ENCODE assay signal across 23 cellular contexts in genomic region chr9:93996863-93997262, GRCh38. TPM values are rescaled to one million over a fixed set of nuclear protein-coding genes. Genes with fewer than 3 reads are reported as not detected.
DNase-seq lines count a peak whose midpoint lies in the region; ATAC-seq and TF ChIP-seq lines count a peak whose summit lies in the region.
"Had no signal": no experiment of that assay in that cellular context is flagged by ENCODE, and none has a peak within 500 bp of the region (broad histone marks: within the 10 kb centered on the region; RNA-seq: fewer than 3 reads in every experiment).

No MANE protein-coding gene starts in this region.

- no peak overlapping the region for H3K27ac Mint-ChIP-seq in MCF 10A (ENCODE audit: low read depth, unreplicated experiment)
- H3K27ac Mint-ChIP-seq: activated naive CD8-positive, alpha-beta T cell treated with anti-CD3 and anti-CD28 coated beads, Interleukin-2, amount 50 U/mL, for 24 hours; T-cell had no signal

- POLR2A ChIA-PET in MCF 10A (lab: Yijun Ruan, JAX) (no interaction called here), RWPE1 (lab: Yijun Ruan, JAX; ENCODE audit: low non-redundant PET) (no interaction called here)

- H3K79me2 ChIP-seq in mammary epithelial cell (ENCODE audit: insufficient read depth, low read length): no peaks in the 10 kb centered on the region

- BruUV-seq in mammary epithelial cell (replicated peaks; lab: Mats Ljungman, UMichigan): no TSS peak
- BruUV-seq in MCF 10A (replicated peaks; lab: Mats Ljungman, UMichigan): no TSS peak

- H3K27me3 Mint-ChIP-seq in MCF 10A (ENCODE audit: insufficient read depth, unreplicated experiment): no peaks in the 10 kb centered on the region

- TF ChIP-seq CTCF in mammary epithelial cell (conservative IDR thresholded peaks at IDR 0.05 in 1 of 2, IDR thresholded peaks at IDR 0.05 in 1 of 2; ENCODE audit: extremely low read depth in 1 of 2, insufficient read depth in 1 of 2, low read depth in 1 of 2, low read length in 2 of 2): peak; percentile 17 to 37
- TF ChIP-seq CTCF in MCF 10A (IDR thresholded peaks at IDR 0.05; ENCODE audit: unreplicated experiment): no peak
- no peak for TF ChIP-seq CTCF in esophagus muscularis mucosa (IDR thresholded peaks at IDR 0.05)
- no peak; the same call in 1 of the 2 replicates for TF ChIP-seq CTCF in RWPE1 (conservative IDR thresholded peaks at IDR 0.05; ENCODE audit: low read depth)
- no peak for TF ChIP-seq CTCF in BE2C (IDR thresholded peaks at IDR 0.05; ENCODE audit: low read depth, low read length)

- no peak for TF ChIP-seq POLR2A in esophagus muscularis mucosa (IDR thresholded peaks at IDR 0.05; ENCODE audit: low read depth)

- no peak for TF ChIP-seq EP300 in esophagus muscularis mucosa (IDR thresholded peaks at IDR 0.05)

- dilution Hi-C loops in mammary epithelial cell (cut with HindIII; ENCODE audit: low sequenced_read_pairs): no loop called here

- in situ Hi-C loops in mammary epithelial cell (cut with MboI; ENCODE audit: low sequenced_read_pairs in 2 of 2): no loop called here

- H3K9ac ChIP-seq in mammary epithelial cell (ENCODE audit: insufficient read depth, low read length): no peak overlapping the region

- no peaks in the 10 kb centered on the region for H3K9me3 Mint-ChIP-seq in MCF 10A (ENCODE audit: unreplicated experiment)
- H3K9me3 Mint-ChIP-seq: activated naive CD8-positive, alpha-beta T cell treated with anti-CD3 and anti-CD28 coated beads, Interleukin-2, amount 50 U/mL, for 24 hours; T-cell had no signal

- H3K9me3 ChIP-seq in mammary epithelial cell (replicated peaks; ENCODE audit: insufficient read depth, low read length): no peaks in the 10 kb centered on the region
- no peaks in the 10 kb centered on the region for H3K9me3 ChIP-seq in esophagus muscularis mucosa
- H3K9me3 ChIP-seq in BE2C: no peaks in the 10 kb centered on the region
- H3K9me3 ChIP-seq: breast epithelium had no signal

- H3K36me3 Mint-ChIP-seq in MCF 10A (ENCODE audit: insufficient read depth, unreplicated experiment): no peaks in the 10 kb centered on the region
- H3K36me3 Mint-ChIP-seq: T-cell had no signal

- H4K20me1 ChIP-seq in mammary epithelial cell (ENCODE audit: insufficient read depth, low read length): no peaks in the 10 kb centered on the region

- H2AFZ ChIP-seq in mammary epithelial cell (ENCODE audit: low read depth, low read length): no peak overlapping the region

- H3K4me1 Mint-ChIP-seq in MCF 10A (ENCODE audit: insufficient read depth, unreplicated experiment): no peaks in the 10 kb centered on the region
- H3K4me1 Mint-ChIP-seq: activated naive CD8-positive, alpha-beta T cell treated with anti-CD3 and anti-CD28 coated beads, Interleukin-2, amount 50 U/mL, for 24 hours; T-cell had no signal

- no peaks in the 10 kb centered on the region for H3K4me1 ChIP-seq in mammary epithelial cell (ENCODE audit: insufficient read depth, low read length)
- H3K4me1 ChIP-seq in esophagus muscularis mucosa: no peaks in the 10 kb centered on the region
- no peaks in the 10 kb centered on the region for H3K4me1 ChIP-seq in BE2C
- H3K4me1 ChIP-seq: breast epithelium, spleen had no signal

- no peak for ATAC-seq in HG02759 (IDR thresholded peaks at IDR 0.05; ENCODE audit: unreplicated experiment)
- no peak for ATAC-seq in GM18502 (IDR thresholded peaks at IDR 0.05; ENCODE audit: poor library complexity, unreplicated experiment)
- ATAC-seq: activated naive CD8-positive, alpha-beta T cell treated with anti-CD3 and anti-CD28 coated beads, Interleukin-2, amount 50 U/mL, for 24 hours; esophagus mucosa; left ventricle myocardium superior; T-cell had no signal

- H3K4me2 ChIP-seq in mammary epithelial cell (ENCODE audit: insufficient read depth, low read depth, low read length): no peak overlapping the region

- no peak overlapping the region for H3K27ac ChIP-seq in mammary epithelial cell (ENCODE audit: insufficient read depth, low read depth, low read length)
- no peak overlapping the region for H3K27ac ChIP-seq in esophagus muscularis mucosa (replicated peaks in 1 of 4)
- no peak overlapping the region for H3K27ac ChIP-seq in RWPE1
- H3K27ac ChIP-seq: breast epithelium, dorsolateral prefrontal cortex, spleen had no signal

- H3K4me3 ChIP-seq in mammary epithelial cell (replicated peaks in 1 of 3; ENCODE audit: insufficient read depth in 1 of 3, low read depth in 2 of 3, low read length in 3 of 3) (no peak overlapping the region), esophagus muscularis mucosa (no peak overlapping the region), BE2C (ENCODE audit: low read depth, low read length) (no peak overlapping the region)
- H3K4me3 ChIP-seq: breast epithelium, dorsolateral prefrontal cortex, spleen had no signal

- H3K27me3 ChIP-seq in mammary epithelial cell (ENCODE audit: insufficient read depth, low read length): peaks cover 2% of the 10 kb centered on the region
- no peaks in the 10 kb centered on the region for H3K27me3 ChIP-seq in esophagus muscularis mucosa
- H3K27me3 ChIP-seq in BE2C: no peaks in the 10 kb centered on the region; the same call in 1 of the 2 replicates
- H3K27me3 ChIP-seq: breast epithelium, dorsolateral prefrontal cortex, spleen had no signal

- CTCF ChIA-PET in mammary epithelial cell (lab: Charles Lee; ENCODE audit: low non-redundant PET) (no interaction called here), MCF 10A (lab: Yijun Ruan, JAX) (no interaction called here), RWPE1 (lab: Yijun Ruan, JAX) (no interaction called here)

- intact Hi-C loops in mammary epithelial cell (cut with micrococcal nuclease): no loop called here
- intact Hi-C loops in MCF 10A (cut with micrococcal nuclease): no loop called here
- intact Hi-C loops in esophagus muscularis mucosa (cut with DNase I): no loop called here

- H3K4me3 Mint-ChIP-seq in MCF 10A (ENCODE audit: unreplicated experiment): no peak overlapping the region
- H3K4me3 Mint-ChIP-seq: activated naive CD8-positive, alpha-beta T cell treated with anti-CD3 and anti-CD28 coated beads, Interleukin-2, amount 50 U/mL, for 24 hours; T-cell had no signal

- H3K36me3 ChIP-seq in mammary epithelial cell (ENCODE audit: insufficient read depth, low read length): no peaks in the 10 kb centered on the region
- no peaks in the 10 kb centered on the region for H3K36me3 ChIP-seq in esophagus muscularis mucosa
- H3K36me3 ChIP-seq in BE2C: no peaks in the 10 kb centered on the region
- H3K36me3 ChIP-seq: breast epithelium, spleen had no signal

- DNase-seq in mammary epithelial cell (no peak), MCF 10A (ENCODE audit: unreplicated experiment) (no peak), RPMI7951 (ENCODE audit: low read depth) (peak; percentile 10), esophagus muscularis mucosa (ENCODE audit: extremely low spot score) (peak; percentile 45), RWPE1 (ENCODE audit: low spot score) (no peak), BE2C (no peak)
- DNase-seq: activated CD4-positive, alpha-beta T cell treated with anti-CD3 and anti-CD28 coated beads, Interleukin-2, amount 50 U/mL, for 1 hour; activated CD8-positive, alpha-beta memory T cell treated with anti-CD3 and anti-CD28 coated beads, Interleukin-2, amount 50 U/mL, for 4 hours; activated naive CD8-positive, alpha-beta T cell treated with anti-CD3 and anti-CD28 coated beads, Interleukin-2, amount 50 U/mL, for 24 hours; C1 segment of cervical spinal cord; dorsolateral prefrontal cortex; left ventricle myocardium superior; NCI-H226; Right ventricle myocardium superior; spleen; T-cell had no signal

RNA-seq across cellular contexts. Expression of gene BARX1, which starts 41.7 kb away (rescaled TPM):
- not detected for total RNA-seq in mammary epithelial cell
- 0.07 TPM for polyA plus RNA-seq in mammary epithelial cell
- not detected for polyA minus RNA-seq in mammary epithelial cell
- total RNA-seq in MCF 10A (2022): 0.23 TPM in 1 of 2 replicates, not detected in the other
- total RNA-seq in RPMI7951 (2014; rRNA removed; shearing (Covaris generic)): 0.10 TPM in 1 of 2 replicates, not detected in the other
- under 1 TPM in 1 of 4 donors, not detected in 3; 0.42 TPM for total RNA-seq in esophagus muscularis mucosa
- polyA plus RNA-seq in BE2C (2012; ENCODE audit: insufficient read depth, insufficient read length, low read depth): 0.66 TPM
- total RNA-seq: left ventricle myocardium superior, LHCN-M2, renal cortical epithelial cell, Right ventricle myocardium superior, spleen, T-cell, urinary bladder had no signal
- polyA plus RNA-seq: urinary bladder had no signal

Comparison
In these comparisons a context has a peak if more than half of its experiments do, and no peak if none do; other contexts are left out.
1. CTCF ChIP-seq: peak in mammary epithelial cell (2 of 2); none in MCF 10A (single experiment), esophagus muscularis mucosa (0 of 3), RWPE1 (single experiment) and BE2C (single experiment).
2. DNase-seq: peak in RPMI7951 (single experiment) and esophagus muscularis mucosa (single experiment); none in mammary epithelial cell (single experiment), MCF 10A (single experiment), RWPE1 (single experiment) and BE2C (single experiment).